8 cellular contexts compared by ENCODE assay signal in genomic region chr7:149125864-149126661, GRCh38. TPM values are rescaled to one million over a fixed set of nuclear protein-coding genes. Genes with fewer than 3 reads are reported as not detected.
A peak's percentile ranks its signal among the peaks of the same experiment; 100 is the strongest.
DNase-seq lines count a peak whose midpoint lies in the region; ATAC-seq, FAIRE-seq and TF ChIP-seq lines count a peak whose summit lies in the region.

A gene with protein sequence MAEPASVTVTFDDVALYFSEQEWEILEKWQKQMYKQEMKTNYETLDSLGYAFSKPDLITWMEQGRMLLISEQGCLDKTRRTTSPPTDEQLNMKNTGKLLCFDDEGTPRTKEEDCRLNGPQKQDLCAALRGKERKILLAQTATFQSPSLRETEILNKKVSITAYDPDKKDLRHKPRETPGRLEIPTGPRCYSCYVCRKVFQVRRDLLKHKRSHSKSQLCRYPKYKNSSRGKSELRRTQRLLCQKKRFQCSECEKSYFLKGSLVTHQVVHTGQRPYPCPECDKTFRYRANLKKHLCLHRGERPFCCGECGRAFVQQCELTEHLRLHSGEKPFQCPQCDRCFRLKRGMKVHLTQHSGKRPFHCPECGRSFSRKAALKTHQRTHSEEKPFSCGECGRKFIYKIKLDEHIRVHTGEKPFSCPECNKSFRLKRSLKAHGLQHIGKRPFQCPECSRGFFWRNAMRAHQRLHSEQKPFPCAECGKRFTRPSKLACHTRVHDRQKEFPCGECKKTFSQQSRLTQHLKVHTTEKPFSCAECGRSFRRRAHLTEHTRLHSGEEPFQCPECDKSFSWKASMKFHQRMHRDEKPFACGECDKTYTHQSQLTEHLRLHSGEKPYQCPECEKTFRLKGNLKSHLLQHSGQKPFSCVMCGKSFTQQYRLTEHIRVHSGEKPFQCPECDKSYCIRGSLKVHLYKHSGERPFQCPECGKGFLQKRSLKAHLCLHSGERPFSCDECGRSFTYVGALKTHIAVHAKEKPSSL (minus strand): TSS chr7:149126324. CDS start chr7:149126213, 111 bp downstream.

- TF ChIP-seq CTCF in fibroblast of lung (conservative IDR thresholded peaks at IDR 0.05 in 1 of 2, IDR thresholded peaks at IDR 0.05 in 1 of 2; ENCODE audit: low read depth in 1 of 2, low read length in 2 of 2) = peak; percentile 65 to 89

- H3K4me1 Mint-ChIP-seq in natural killer cell treated with Interleukin-12 subunit alpha and Interleukin-12 subunit beta and Interleukin-15 and Interleukin-18, amount 100 ng/mL, for 72 hours (ENCODE audit: low read depth in 2 of 2) = peaks cover 30 to 33% of the 10 kb centered on the region in 2 donors

- peaks cover 13% of the 10 kb centered on the region for H3K9me3 ChIP-seq in KOPT-K1 (ENCODE audit: insufficient read depth, low read length, poor library complexity, severe bottlenecking)
- no peaks in the 10 kb centered on the region for H3K9me3 ChIP-seq in fibroblast of lung (ENCODE audit: control insufficient read depth, insufficient read depth, low read depth, low read length)

- no peaks in the 10 kb centered on the region for H4K20me1 ChIP-seq in fibroblast of lung (ENCODE audit: control insufficient read depth, extremely low read depth, insufficient read depth, low read length)

- peak within 1 kb of the TSS; percentile 98 for H3K27ac Mint-ChIP-seq in natural killer cell treated with Interleukin-12 subunit alpha and Interleukin-12 subunit beta and Interleukin-15 and Interleukin-18, amount 100 ng/mL, for 72 hours

- no peaks in the 10 kb centered on the region for H3K4me1 ChIP-seq in fibroblast of lung (ENCODE audit: control insufficient read depth, extremely low read depth, insufficient read depth, low read length)

- H2AFZ ChIP-seq in fibroblast of lung (ENCODE audit: low read length) = peak within 1 kb of the TSS; percentile 98

- peak within 1 kb of the TSS; percentile 96 for H3K4me2 ChIP-seq in fibroblast of lung (ENCODE audit: extremely low read depth, insufficient read depth, low read length)

- peak within 1 kb of the TSS; percentile 96 for H3K27ac ChIP-seq in KOPT-K1 (ENCODE audit: low read depth, low read length, poor library complexity, severe bottlenecking)
- H3K27ac ChIP-seq in fibroblast of lung (ENCODE audit: insufficient read depth, low read length) = peak within 1 kb of the TSS; percentile 88

- H3K36me3 Mint-ChIP-seq in natural killer cell treated with Interleukin-12 subunit alpha and Interleukin-12 subunit beta and Interleukin-15 and Interleukin-18, amount 100 ng/mL, for 72 hours = peaks cover 14% of the 10 kb centered on the region

- FAIRE-seq in RCC 7860 (lab: Jason Lieb, UNC) = no peak

- peak within 1 kb of the TSS; percentile 99 for H3K4me3 Mint-ChIP-seq in natural killer cell treated with Interleukin-12 subunit alpha and Interleukin-12 subunit beta and Interleukin-15 and Interleukin-18, amount 100 ng/mL, for 72 hours

- no peaks in the 10 kb centered on the region for H3K27me3 Mint-ChIP-seq in natural killer cell treated with Interleukin-12 subunit alpha and Interleukin-12 subunit beta and Interleukin-15 and Interleukin-18, amount 100 ng/mL, for 72 hours

- H3K9me3 Mint-ChIP-seq in natural killer cell treated with Interleukin-12 subunit alpha and Interleukin-12 subunit beta and Interleukin-15 and Interleukin-18, amount 100 ng/mL, for 72 hours = peaks cover 5% of the 10 kb centered on the region

- peak within 1 kb of the TSS; percentile 93 for H3K9ac ChIP-seq in fibroblast of lung (ENCODE audit: insufficient read depth, low read length)

- H3K36me3 ChIP-seq in KOPT-K1 (ENCODE audit: insufficient read depth, low read length) (peaks cover 18% of the 10 kb centered on the region), fibroblast of lung (ENCODE audit: control insufficient read depth, insufficient read depth, low read length) (no peaks in the 10 kb centered on the region)

- ATAC-seq in GM21825 (IDR thresholded peaks at IDR 0.05; ENCODE audit: unreplicated experiment) = peak; percentile 88
- peak; percentile 93 to 94 for ATAC-seq in natural killer cell treated with Interleukin-12 subunit alpha and Interleukin-12 subunit beta and Interleukin-15 and Interleukin-18, amount 100 ng/mL, for 72 hours
- peak; percentile 94 for ATAC-seq in stimulated activated naive CD8-positive, alpha-beta T cell treated with anti-CD3 and anti-CD28 coated beads, Interleukin-15, Interleukin-2, amounts not matched to agents 100 U/mL and 50 U/mL, for 24 hours

- H3K4me3 ChIP-seq in fibroblast of lung (replicated peaks in 1 of 4; ENCODE audit: control extremely low read depth in 1 of 4, insufficient read depth in 1 of 4, low read depth in 3 of 4, low read length in 4 of 4) = peak within 1 kb of the TSS; percentile 97 to 99 (median 98)

- H3K79me2 ChIP-seq in fibroblast of lung (ENCODE audit: control insufficient read depth, insufficient read depth, low read length) = peaks cover 21% of the 10 kb centered on the region

- DNase-seq in Daoy (ENCODE audit: low read depth) (peak; percentile 99), RCC 7860 (ENCODE audit: low spot score) (peak; percentile 85), fibroblast of lung (ENCODE audit: low read depth in 2 of 2) (peak; percentile 87 to 91)
- DNase-seq in activated T-helper 1 cell treated with anti-CD3 and anti-CD28 coated beads, Interleukin-2, amount 50 U/mL, for 16 hours (ENCODE audit: low read depth in 1 of 2, low spot score in 1 of 2) = peak; percentile 89 to 94
- DNase-seq in natural killer cell treated with Interleukin-12 subunit alpha and Interleukin-12 subunit beta and Interleukin-15 and Interleukin-18, amount 100 ng/mL, for 72 hours (ENCODE audit: low spot score) = peak; percentile 95
- DNase-seq in stimulated activated naive CD8-positive, alpha-beta T cell treated with anti-CD3 and anti-CD28 coated beads, Interleukin-15, Interleukin-2, amounts not matched to agents 100 U/mL and 50 U/mL, for 24 hours = peak; percentile 98

- no peaks in the 10 kb centered on the region for H3K27me3 ChIP-seq in fibroblast of lung (ENCODE audit: control insufficient read depth, insufficient read depth, low read length)

RNA-seq across cellular contexts. Expression of the gene that starts here (rescaled TPM):
- 1.3 and 1.4 TPM in 2 replicates for total RNA-seq in Daoy (2014; rRNA removed; shearing (Covaris generic))
- 4.6 and 5.4 TPM in 2 replicates for total RNA-seq in fibroblast of lung
- polyA plus RNA-seq in fibroblast of lung = 1.1 and 1.2 TPM in 2 replicates
- polyA plus RNA-seq in fibroblast of lung (2012) = 1.3 and 2.3 TPM in 2 replicates
- 0.85 and 1.2 TPM in 2 replicates for polyA minus RNA-seq in fibroblast of lung (ENCODE audit: low replicate concordance)
- total RNA-seq in natural killer cell treated with Interleukin-12 subunit alpha and Interleukin-12 subunit beta and Interleukin-15 and Interleukin-18, amount 100 ng/mL, for 72 hours = 1 to 10 TPM in 1 of 2 donors, under 1 TPM in 1; 0.39 to 1.4 TPM

Comparison
In these comparisons a context has a peak if more than half of its experiments do, and no peak if none do; other contexts are left out.
1. Peak in every context shown above with its lines: DNase-seq, ATAC-seq, H3K4me3 ChIP-seq and H3K27ac ChIP-seq.